ENCODE assay signal across 28 cellular contexts in the genomic region with DNA sequence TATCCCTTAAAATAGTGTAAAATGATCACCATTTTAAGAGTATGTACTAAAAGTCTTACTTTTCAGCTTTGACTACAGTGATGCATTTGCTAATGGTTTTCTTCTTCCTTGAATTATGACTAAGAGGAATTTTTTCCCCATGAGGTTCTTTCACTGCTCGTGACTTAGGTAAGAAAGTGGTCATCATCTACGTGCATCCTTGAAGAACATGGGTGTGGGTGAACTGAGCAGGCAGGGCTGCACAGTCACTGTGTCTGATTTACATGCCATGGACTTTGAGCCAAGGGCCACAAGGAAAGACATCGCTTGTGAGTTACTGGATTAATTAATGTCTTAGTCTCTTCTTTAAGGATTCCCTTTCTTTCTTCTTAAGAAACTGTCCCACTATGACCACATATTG. TPM values are rescaled to one million over a fixed set of nuclear protein-coding genes. Genes with fewer than 3 reads are reported as not detected.
DNase-seq lines count a peak whose midpoint lies in the region; ATAC-seq and TF ChIP-seq lines count a peak whose summit lies in the region.
"Had no signal": no experiment of that assay in that cellular context is flagged by ENCODE, and none has a peak within 500 bp of the region (broad histone marks: within the 10 kb centered on the region; RNA-seq: fewer than 3 reads in every experiment).

No MANE protein-coding gene starts in this region.

- H3K36me3 ChIP-seq in GM23248 (ENCODE audit: low read depth): no peaks in the 10 kb centered on the region
- H3K36me3 ChIP-seq: ascending aorta, BE2C, thoracic aorta, uterus had no signal

- H3K79me2 ChIP-seq in GM23248 (ENCODE audit: insufficient read depth): no peaks in the 10 kb centered on the region

- H3F3A ChIP-seq in GM23248 (ENCODE audit: insufficient read depth): no peaks in the 10 kb centered on the region

- H3K27ac ChIP-seq in GM23248: no peak overlapping the region
- H3K27ac ChIP-seq: ascending aorta, thoracic aorta, uterus had no signal

- no peaks in the 10 kb centered on the region for H3K36me3 Mint-ChIP-seq in activated T-helper 17 cell treated with anti-CD3 and anti-CD28 coated beads, Interleukin-2, amount 50 U/mL, for 72 hours (ENCODE audit: low read depth)
- H3K36me3 Mint-ChIP-seq: activated naive CD8-positive, alpha-beta T cell treated with anti-CD3 and anti-CD28 coated beads, Interleukin-2, amount 10 ng/mL, durations not matched to agents 7 days and 5 days; CD8-positive, alpha-beta T cell; naive B cell; T-cell had no signal

- no peak for TF ChIP-seq CTCF in fibroblast of mammary gland (conservative IDR thresholded peaks at IDR 0.05; ENCODE audit: control insufficient read depth, insufficient read depth, low read depth, low read length)

- H3K9me3 ChIP-seq in GM23248 (ENCODE audit: low read depth): no peaks in the 10 kb centered on the region
- H3K9me3 ChIP-seq: ascending aorta, BE2C, thoracic aorta, uterus had no signal

- H3K4me1 ChIP-seq in GM23248 (ENCODE audit: insufficient read depth): no peaks in the 10 kb centered on the region
- H3K4me1 ChIP-seq: ascending aorta, BE2C, uterus had no signal

- H3K9me2 ChIP-seq in GM23248 (ENCODE audit: insufficient read depth): no peaks in the 10 kb centered on the region

- no peaks in the 10 kb centered on the region for H3K27me3 ChIP-seq in GM23248 (replicated peaks; ENCODE audit: insufficient read depth)
- H3K27me3 ChIP-seq: ascending aorta, BE2C, uterus had no signal

- no peak overlapping the region for H3K4me3 ChIP-seq in GM23248
- no peak overlapping the region for H3K4me3 ChIP-seq in fibroblast of mammary gland (ENCODE audit: control insufficient read depth, low read depth, low read length)
- H3K4me3 ChIP-seq: ascending aorta, thoracic aorta, uterus had no signal

- peak; percentile 45 for ATAC-seq in activated T-helper 17 cell treated with anti-CD3 and anti-CD28 coated beads, Interleukin-2, amount 50 U/mL, for 72 hours (replicated peaks)
- ATAC-seq in HG03159 (IDR thresholded peaks at IDR 0.05; ENCODE audit: unreplicated experiment): no peak
- ATAC-seq: CD8-positive, alpha-beta T cell; HCT116; right cardiac atrium; stimulated activated naive CD8-positive, alpha-beta T cell treated with anti-CD3 and anti-CD28 coated beads, Interleukin-15, Interleukin-2, amounts not matched to agents 100 U/mL and 50 U/mL, for 24 hours; T-cell had no signal

- no peak overlapping the region for H3K27ac Mint-ChIP-seq in activated T-helper 17 cell treated with anti-CD3 and anti-CD28 coated beads, Interleukin-2, amount 50 U/mL, for 72 hours
- H3K27ac Mint-ChIP-seq: activated B cell treated with CpG ODN at 0.5 μM for 24 hours; activated naive CD8-positive, alpha-beta T cell treated with anti-CD3 and anti-CD28 coated beads, Interleukin-2, amount 10 ng/mL, durations not matched to agents 7 days and 5 days; activated T-cell treated with anti-CD3 and anti-CD28 coated beads, Interleukin-2, amount 50 U/mL, for 24 hours; CD8-positive, alpha-beta T cell; naive B cell; T-cell had no signal

- no peaks in the 10 kb centered on the region for H3K4me1 Mint-ChIP-seq in activated T-helper 17 cell treated with anti-CD3 and anti-CD28 coated beads, Interleukin-2, amount 50 U/mL, for 72 hours

- in situ Hi-C loops in GM23248 (cut with MboI): no loop called here

- DNase-seq in GM23248: peak; percentile 68
- peak; percentile 70 for DNase-seq in fibroblast of mammary gland (ENCODE audit: low read depth)
- DNase-seq in mucosa of gallbladder (ENCODE audit: low spot score): peak; percentile 41
- DNase-seq in T-helper 9 cell: no peak
- no peak for DNase-seq in superior temporal gyrus (ENCODE audit: extremely low spot score)
- DNase-seq: ACHN; activated B cell treated with CpG ODN at 0.5 μM for 24 hours; activated gamma-delta T cell; activated naive CD8-positive, alpha-beta T cell treated with anti-CD3 and anti-CD28 coated beads, Interleukin-2, amount 10 ng/mL, durations not matched to agents 7 days and 5 days; activated T-cell treated with anti-CD3 and anti-CD28 coated beads, Interleukin-2, amount 50 U/mL, for 24 hours; BE2C; caudate nucleus; CD8-positive, alpha-beta T cell; DMS 273 treated with DMSO at 0.1 percent for 48 hours; naive B cell; NCI-H1092 treated with DMSO at 0.1 percent for 48 hours; NCI-H1694 treated with DMSO at 0.1 percent for 48 hours; posterior cingulate gyrus; right cardiac atrium; stimulated activated CD4-positive, alpha-beta T cell treated with anti-CD3 and anti-CD28 coated beads, Interleukin-2, amount 100 ng/mL, for 24 hours; stimulated activated naive CD8-positive, alpha-beta T cell treated with anti-CD3 and anti-CD28 coated beads, Interleukin-15, Interleukin-2, amounts not matched to agents 100 U/mL and 50 U/mL, for 24 hours; T-cell; uterus had no signal

- 51 to 69% methylated on average over 3 of the region's 3 CpGs for WGBS in GM23248 (ENCODE audit: low coverage in 1 of 2, low lambda C conversion rate in 2 of 2, missing lambda C conversion rate in 2 of 2), 2 experiments

- no peak overlapping the region for H2AFZ ChIP-seq in GM23248

- H3K9ac ChIP-seq in GM23248: no peak overlapping the region

- H3K4me3 Mint-ChIP-seq in activated T-helper 17 cell treated with anti-CD3 and anti-CD28 coated beads, Interleukin-2, amount 50 U/mL, for 72 hours: no peak overlapping the region
- H3K4me3 Mint-ChIP-seq: activated B cell treated with CpG ODN at 0.5 μM for 24 hours; activated naive CD8-positive, alpha-beta T cell treated with anti-CD3 and anti-CD28 coated beads, Interleukin-2, amount 10 ng/mL, durations not matched to agents 7 days and 5 days; activated T-cell treated with anti-CD3 and anti-CD28 coated beads, Interleukin-2, amount 50 U/mL, for 24 hours; CD8-positive, alpha-beta T cell; naive B cell; T-cell had no signal

- H4K20me1 ChIP-seq in GM23248 (ENCODE audit: insufficient read depth): no peaks in the 10 kb centered on the region

- H3K27me3 Mint-ChIP-seq in activated T-helper 17 cell treated with anti-CD3 and anti-CD28 coated beads, Interleukin-2, amount 50 U/mL, for 72 hours: no peaks in the 10 kb centered on the region
- H3K27me3 Mint-ChIP-seq: activated T-cell treated with anti-CD3 and anti-CD28 coated beads, Interleukin-2, amount 50 U/mL, for 24 hours had no signal

- H3K4me2 ChIP-seq in GM23248 (ENCODE audit: unreplicated experiment): no peak overlapping the region

- H3K9me3 Mint-ChIP-seq in activated T-helper 17 cell treated with anti-CD3 and anti-CD28 coated beads, Interleukin-2, amount 50 U/mL, for 72 hours: no peaks in the 10 kb centered on the region
- H3K9me3 Mint-ChIP-seq: activated B cell treated with CpG ODN at 0.5 μM for 24 hours; activated T-cell treated with anti-CD3 and anti-CD28 coated beads, Interleukin-2, amount 50 U/mL, for 24 hours; CD8-positive, alpha-beta T cell had no signal

RNA-seq across cellular contexts. Expression of a gene that starts 33.3 kb away (rescaled TPM):
- total RNA-seq in GM23248 (2014; rRNA removed; shearing (Covaris generic)): 26.2 and 29.6 TPM in 2 replicates
- 61.0 and 64.2 TPM in 2 replicates for polyA plus RNA-seq in GM23248 (2016; fragmentation: Nextera tagmentation; extraction: Ambion mirVana)
- total RNA-seq in activated T-helper 17 cell treated with anti-CD3 and anti-CD28 coated beads, Interleukin-2, amount 50 U/mL, for 72 hours: 10 to 100 TPM; 25.1 to 29.3 TPM
- 35.0 TPM for total RNA-seq in mucosa of gallbladder

RNA-seq across cellular contexts. Expression of a gene that starts 35.3 kb away (rescaled TPM):
- total RNA-seq in GM23248 (2014; rRNA removed; shearing (Covaris generic)): 23.3 and 26.2 TPM in 2 replicates
- 15.3 and 16.1 TPM in 2 replicates for polyA plus RNA-seq in GM23248 (2016; fragmentation: Nextera tagmentation; extraction: Ambion mirVana)
- total RNA-seq in activated T-helper 17 cell treated with anti-CD3 and anti-CD28 coated beads, Interleukin-2, amount 50 U/mL, for 72 hours: 10 to 100 TPM; 17.5 to 18.2 TPM
- total RNA-seq in mucosa of gallbladder: 26.3 TPM

Comparison
In these comparisons a context has a peak if more than half of its experiments do, and no peak if none do; other contexts are left out.
1. DNase-seq: peak in GM23248 (single experiment), fibroblast of mammary gland (single experiment) and mucosa of gallbladder (single experiment); none in T-helper 9 cell (single experiment) and superior temporal gyrus (single experiment).